6 cellular contexts compared by ENCODE assay signal in genomic region chr16:31177136-31177535, GRCh38.
DNase-seq lines count a peak whose midpoint lies in the region.

No MANE protein-coding gene starts in this region.

- DNase-seq in SKM-1 (lab: John Stamatoyannopoulos, UW; ENCODE audit: unreplicated experiment) (peak; percentile 32), SKM-1 treated with dmso at 0.1 percent for 144 hours (lab: John Stamatoyannopoulos, UW; ENCODE audit: unreplicated experiment) (no peak), NCI-H2227 (lab: John Stamatoyannopoulos, UW; ENCODE audit: unreplicated experiment) (no peak), HuH-7 (ENCODE audit: low spot score) (no peak)
- DNase-seq in activated naive CD4-positive, alpha-beta T cell treated with anti-CD3 and anti-CD28 coated beads, Interleukin-2, amount 50 U/mL, for 16 hours: peak; percentile 26
- DNase-seq in stimulated activated naive CD4-positive, alpha-beta T cell treated with Interleukin-2 at 50 U/mL for 16 hours (lab: John Stamatoyannopoulos, UW): peak; percentile 14

Comparison
In these comparisons a context has a peak if more than half of its experiments do, and no peak if none do; other contexts are left out.
1. DNase-seq: peak in SKM-1 (single experiment), activated naive CD4-positive, alpha-beta T cell treated with anti-CD3 and anti-CD28 coated beads, Interleukin-2, amount 50 U/mL, for 16 hours (single experiment) and stimulated activated naive CD4-positive, alpha-beta T cell treated with Interleukin-2 at 50 U/mL for 16 hours (single experiment); none in SKM-1 treated with dmso at 0.1 percent for 144 hours (single experiment), NCI-H2227 (single experiment) and HuH-7 (single experiment).